ENCODE assay signal across 1 cellular context in the genomic region with DNA sequence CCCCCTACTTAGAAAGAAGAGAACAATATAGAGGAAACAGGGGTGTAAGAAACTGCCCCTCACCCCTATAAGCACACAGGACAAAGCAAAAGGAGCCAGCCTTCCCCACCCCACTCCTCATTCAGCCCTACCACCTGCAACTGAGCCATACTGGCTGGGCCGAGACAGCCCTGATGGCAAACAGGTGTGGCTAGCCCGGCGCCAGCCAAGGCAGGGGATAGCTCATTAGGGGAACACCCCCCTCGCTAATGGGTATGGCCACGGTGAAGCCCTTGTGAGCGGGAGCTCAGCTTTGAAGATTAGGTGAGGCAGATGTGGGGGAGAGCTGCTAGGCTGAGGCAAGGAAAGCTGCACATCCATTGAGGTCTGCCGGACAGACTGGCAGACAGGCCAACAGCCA.
TF ChIP-seq lines count a peak whose summit lies in the region.

No MANE protein-coding gene starts in this region.

TF ChIP-seq in WTC11, 78 proteins besides CTCF, POLR2A, EP300 and RAD21 (continued from another document):
- TF ChIP-seq, protein P1, sequence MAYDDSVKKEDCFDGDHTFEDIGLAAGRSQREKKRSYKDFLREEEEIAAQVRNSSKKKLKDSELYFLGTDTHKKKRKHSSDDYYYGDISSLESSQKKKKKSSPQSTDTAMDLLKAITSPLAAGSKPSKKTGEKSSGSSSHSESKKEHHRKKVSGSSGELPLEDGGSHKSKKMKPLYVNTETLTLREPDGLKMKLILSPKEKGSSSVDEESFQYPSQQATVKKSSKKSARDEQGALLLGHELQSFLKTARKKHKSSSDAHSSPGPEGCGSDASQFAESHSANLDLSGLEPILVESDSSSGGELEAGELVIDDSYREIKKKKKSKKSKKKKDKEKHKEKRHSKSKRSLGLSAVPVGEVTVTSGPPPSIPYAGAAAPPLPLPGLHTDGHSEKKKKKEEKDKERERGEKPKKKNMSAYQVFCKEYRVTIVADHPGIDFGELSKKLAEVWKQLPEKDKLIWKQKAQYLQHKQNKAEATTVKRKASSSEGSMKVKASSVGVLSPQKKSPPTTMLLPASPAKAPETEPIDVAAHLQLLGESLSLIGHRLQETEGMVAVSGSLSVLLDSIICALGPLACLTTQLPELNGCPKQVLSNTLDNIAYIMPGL (CRISPR knock-in tag; IDR thresholded peaks at IDR 0.05): no peak
- TF ChIP-seq, protein P2, sequence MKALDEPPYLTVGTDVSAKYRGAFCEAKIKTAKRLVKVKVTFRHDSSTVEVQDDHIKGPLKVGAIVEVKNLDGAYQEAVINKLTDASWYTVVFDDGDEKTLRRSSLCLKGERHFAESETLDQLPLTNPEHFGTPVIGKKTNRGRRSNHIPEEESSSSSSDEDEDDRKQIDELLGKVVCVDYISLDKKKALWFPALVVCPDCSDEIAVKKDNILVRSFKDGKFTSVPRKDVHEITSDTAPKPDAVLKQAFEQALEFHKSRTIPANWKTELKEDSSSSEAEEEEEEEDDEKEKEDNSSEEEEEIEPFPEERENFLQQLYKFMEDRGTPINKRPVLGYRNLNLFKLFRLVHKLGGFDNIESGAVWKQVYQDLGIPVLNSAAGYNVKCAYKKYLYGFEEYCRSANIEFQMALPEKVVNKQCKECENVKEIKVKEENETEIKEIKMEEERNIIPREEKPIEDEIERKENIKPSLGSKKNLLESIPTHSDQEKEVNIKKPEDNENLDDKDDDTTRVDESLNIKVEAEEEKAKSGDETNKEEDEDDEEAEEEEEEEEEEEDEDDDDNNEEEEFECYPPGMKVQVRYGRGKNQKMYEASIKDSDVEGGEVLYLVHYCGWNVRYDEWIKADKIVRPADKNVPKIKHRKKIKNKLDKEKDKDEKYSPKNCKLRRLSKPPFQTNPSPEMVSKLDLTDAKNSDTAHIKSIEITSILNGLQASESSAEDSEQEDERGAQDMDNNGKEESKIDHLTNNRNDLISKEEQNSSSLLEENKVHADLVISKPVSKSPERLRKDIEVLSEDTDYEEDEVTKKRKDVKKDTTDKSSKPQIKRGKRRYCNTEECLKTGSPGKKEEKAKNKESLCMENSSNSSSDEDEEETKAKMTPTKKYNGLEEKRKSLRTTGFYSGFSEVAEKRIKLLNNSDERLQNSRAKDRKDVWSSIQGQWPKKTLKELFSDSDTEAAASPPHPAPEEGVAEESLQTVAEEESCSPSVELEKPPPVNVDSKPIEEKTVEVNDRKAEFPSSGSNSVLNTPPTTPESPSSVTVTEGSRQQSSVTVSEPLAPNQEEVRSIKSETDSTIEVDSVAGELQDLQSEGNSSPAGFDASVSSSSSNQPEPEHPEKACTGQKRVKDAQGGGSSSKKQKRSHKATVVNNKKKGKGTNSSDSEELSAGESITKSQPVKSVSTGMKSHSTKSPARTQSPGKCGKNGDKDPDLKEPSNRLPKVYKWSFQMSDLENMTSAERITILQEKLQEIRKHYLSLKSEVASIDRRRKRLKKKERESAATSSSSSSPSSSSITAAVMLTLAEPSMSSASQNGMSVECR (CRISPR knock-in tag; IDR thresholded peaks at IDR 0.05; ENCODE audit: borderline replicate concordance): no peak
- TF ChIP-seq ETV6 (CRISPR knock-in tag; IDR thresholded peaks at IDR 0.05) (no peak), RELA (CRISPR knock-in tag; IDR thresholded peaks at IDR 0.05; ENCODE audit: borderline replicate concordance) (no peak)
- TF ChIP-seq, protein P3, sequence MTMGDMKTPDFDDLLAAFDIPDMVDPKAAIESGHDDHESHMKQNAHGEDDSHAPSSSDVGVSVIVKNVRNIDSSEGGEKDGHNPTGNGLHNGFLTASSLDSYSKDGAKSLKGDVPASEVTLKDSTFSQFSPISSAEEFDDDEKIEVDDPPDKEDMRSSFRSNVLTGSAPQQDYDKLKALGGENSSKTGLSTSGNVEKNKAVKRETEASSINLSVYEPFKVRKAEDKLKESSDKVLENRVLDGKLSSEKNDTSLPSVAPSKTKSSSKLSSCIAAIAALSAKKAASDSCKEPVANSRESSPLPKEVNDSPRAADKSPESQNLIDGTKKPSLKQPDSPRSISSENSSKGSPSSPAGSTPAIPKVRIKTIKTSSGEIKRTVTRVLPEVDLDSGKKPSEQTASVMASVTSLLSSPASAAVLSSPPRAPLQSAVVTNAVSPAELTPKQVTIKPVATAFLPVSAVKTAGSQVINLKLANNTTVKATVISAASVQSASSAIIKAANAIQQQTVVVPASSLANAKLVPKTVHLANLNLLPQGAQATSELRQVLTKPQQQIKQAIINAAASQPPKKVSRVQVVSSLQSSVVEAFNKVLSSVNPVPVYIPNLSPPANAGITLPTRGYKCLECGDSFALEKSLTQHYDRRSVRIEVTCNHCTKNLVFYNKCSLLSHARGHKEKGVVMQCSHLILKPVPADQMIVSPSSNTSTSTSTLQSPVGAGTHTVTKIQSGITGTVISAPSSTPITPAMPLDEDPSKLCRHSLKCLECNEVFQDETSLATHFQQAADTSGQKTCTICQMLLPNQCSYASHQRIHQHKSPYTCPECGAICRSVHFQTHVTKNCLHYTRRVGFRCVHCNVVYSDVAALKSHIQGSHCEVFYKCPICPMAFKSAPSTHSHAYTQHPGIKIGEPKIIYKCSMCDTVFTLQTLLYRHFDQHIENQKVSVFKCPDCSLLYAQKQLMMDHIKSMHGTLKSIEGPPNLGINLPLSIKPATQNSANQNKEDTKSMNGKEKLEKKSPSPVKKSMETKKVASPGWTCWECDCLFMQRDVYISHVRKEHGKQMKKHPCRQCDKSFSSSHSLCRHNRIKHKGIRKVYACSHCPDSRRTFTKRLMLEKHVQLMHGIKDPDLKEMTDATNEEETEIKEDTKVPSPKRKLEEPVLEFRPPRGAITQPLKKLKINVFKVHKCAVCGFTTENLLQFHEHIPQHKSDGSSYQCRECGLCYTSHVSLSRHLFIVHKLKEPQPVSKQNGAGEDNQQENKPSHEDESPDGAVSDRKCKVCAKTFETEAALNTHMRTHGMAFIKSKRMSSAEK (CRISPR knock-in tag; IDR thresholded peaks at IDR 0.05; ENCODE audit: borderline replicate concordance): no peak
